In genomic region chr12:89671469-89671868, GRCh38 we compare ENCODE assay signal across 12 cellular contexts. TPM values are rescaled to one million over a fixed set of nuclear protein-coding genes. Genes with fewer than 3 reads are reported as not detected.
DNase-seq lines count a peak whose midpoint lies in the region; ATAC-seq and TF ChIP-seq lines count a peak whose summit lies in the region.
"Had no signal": no experiment of that assay in that cellular context is flagged by ENCODE, and none has a peak within 500 bp of the region (broad histone marks: within the 10 kb centered on the region; RNA-seq: fewer than 3 reads in every experiment).

No MANE protein-coding gene starts in this region.

- no peaks in the 10 kb centered on the region for H3K4me1 ChIP-seq in fibroblast of lung (ENCODE audit: control insufficient read depth, extremely low read depth, insufficient read depth, low read length)
- peaks cover 2% of the 10 kb centered on the region for H3K4me1 ChIP-seq in body of pancreas

- H3K9me3 Mint-ChIP-seq in activated T-cell treated with anti-CD3 and anti-CD28 coated beads, Interleukin-2, amount 50 U/mL, for 24 hours = no peaks in the 10 kb centered on the region
- H3K9me3 Mint-ChIP-seq: activated T-cell treated with anti-CD3 and anti-CD28 coated beads, Interleukin-2, amount 50 U/mL, for 72 hours had no signal

- TF ChIP-seq CTCF in fibroblast of lung (conservative IDR thresholded peaks at IDR 0.05 in 1 of 2, IDR thresholded peaks at IDR 0.05 in 1 of 2; ENCODE audit: low read depth in 1 of 2, low read length in 2 of 2) (no peak), body of pancreas (IDR thresholded peaks at IDR 0.05) (no peak)

- H3K9ac ChIP-seq in fibroblast of lung (ENCODE audit: insufficient read depth, low read length) = no peak overlapping the region

- H3K36me3 Mint-ChIP-seq in activated T-cell treated with anti-CD3 and anti-CD28 coated beads, Interleukin-2, amount 50 U/mL, for 24 hours (ENCODE audit: low read depth) = peaks cover 18% of the 10 kb centered on the region

- TF ChIP-seq POLR2A in body of pancreas (IDR thresholded peaks at IDR 0.05) = no peak

- H3K4me2 ChIP-seq in fibroblast of lung (ENCODE audit: extremely low read depth, insufficient read depth, low read length) = no peak overlapping the region

- H3K27me3 ChIP-seq in fibroblast of lung (ENCODE audit: control insufficient read depth, insufficient read depth, low read length) (no peaks in the 10 kb centered on the region), body of pancreas (no peaks in the 10 kb centered on the region)
- H3K27me3 ChIP-seq: heart right ventricle had no signal

- no peaks in the 10 kb centered on the region for H3K27me3 Mint-ChIP-seq in activated T-cell treated with anti-CD3 and anti-CD28 coated beads, Interleukin-2, amount 50 U/mL, for 24 hours

- WGBS in body of pancreas, 2 donors = 84 to 88% methylated on average over 4 of the region's 4 CpGs

- intact Hi-C loops in left ventricle myocardium superior (cut with micrococcal nuclease) = no loop called here
- intact Hi-C loops in body of pancreas (cut with DNase I) = no loop called here

- no peak overlapping the region for H2AFZ ChIP-seq in fibroblast of lung (ENCODE audit: low read length)

- H3K4me3 ChIP-seq in fibroblast of lung (replicated peaks in 1 of 4; ENCODE audit: control extremely low read depth in 1 of 4, insufficient read depth in 1 of 4, low read depth in 3 of 4, low read length in 4 of 4) (no peak overlapping the region), body of pancreas (no peak overlapping the region)
- H3K4me3 ChIP-seq: heart right ventricle had no signal

- no peak for DNase-seq in activated T-cell treated with anti-CD3 and anti-CD28 coated beads, Interleukin-2, amount 50 U/mL, for 24 hours
- no peak for DNase-seq in activated T-cell treated with anti-CD3 and anti-CD28 coated beads, Interleukin-2, amount 50 U/mL, for 1 hour
- DNase-seq in NCI-H226 (peak; percentile 90), fibroblast of lung (ENCODE audit: low read depth in 2 of 2) (peak; percentile 27 to 91), left ventricle myocardium superior (no peak), body of pancreas (no peak), activated T-cell treated with anti-CD3 and anti-CD28 coated beads for 4 hours (no peak)
- DNase-seq: heart right ventricle, NCI-H510A treated with DMSO at 0.1 percent for 48 hours, small intestine had no signal

- no peaks in the 10 kb centered on the region for H4K20me1 ChIP-seq in fibroblast of lung (ENCODE audit: control insufficient read depth, extremely low read depth, insufficient read depth, low read length)

- ATAC-seq in left ventricle myocardium superior = no peak
- no peak for ATAC-seq in body of pancreas
- no peak for ATAC-seq in GM19035 (IDR thresholded peaks at IDR 0.05; ENCODE audit: unreplicated experiment)
- ATAC-seq: heart right ventricle had no signal

- no peak overlapping the region for H3K4me3 Mint-ChIP-seq in activated T-cell treated with anti-CD3 and anti-CD28 coated beads, Interleukin-2, amount 50 U/mL, for 24 hours

- H3K79me2 ChIP-seq in fibroblast of lung (ENCODE audit: control insufficient read depth, insufficient read depth, low read length) = peaks cover 91% of the 10 kb centered on the region

- peak overlapping the region; percentile 35 for H3K27ac Mint-ChIP-seq in activated T-cell treated with anti-CD3 and anti-CD28 coated beads, Interleukin-2, amount 50 U/mL, for 24 hours

- H3K36me3 ChIP-seq in fibroblast of lung (ENCODE audit: control insufficient read depth, insufficient read depth, low read length) (no peaks in the 10 kb centered on the region), body of pancreas (replicated peaks in 1 of 2; ENCODE audit: insufficient read depth in 1 of 2, low read depth in 2 of 2) (no peaks in the 10 kb centered on the region)
- H3K36me3 ChIP-seq: heart right ventricle had no signal

- H3K9me3 ChIP-seq in fibroblast of lung (ENCODE audit: control insufficient read depth, insufficient read depth, low read depth, low read length) (no peaks in the 10 kb centered on the region), body of pancreas (no peaks in the 10 kb centered on the region)
- H3K9me3 ChIP-seq: heart right ventricle had no signal

- H3K4me1 Mint-ChIP-seq in activated T-cell treated with anti-CD3 and anti-CD28 coated beads, Interleukin-2, amount 50 U/mL, for 24 hours (ENCODE audit: low read depth) = peaks cover 86% of the 10 kb centered on the region

- H3K27ac ChIP-seq in fibroblast of lung (ENCODE audit: insufficient read depth, low read length) = no peak overlapping the region
- no peak overlapping the region for H3K27ac ChIP-seq in body of pancreas
- H3K27ac ChIP-seq: heart right ventricle had no signal

RNA-seq across cellular contexts. Expression of gene ATP2B1, which starts 37.2 kb away (rescaled TPM):
- total RNA-seq in fibroblast of lung (101 and 141 TPM in 2 replicates), left ventricle myocardium superior (11.9 TPM), body of pancreas (10 to 100 TPM; 17.1 to 37.9 TPM)
- 43.0 and 64.3 TPM in 2 replicates for polyA plus RNA-seq in fibroblast of lung
- polyA plus RNA-seq in fibroblast of lung (2012) = 39.8 and 57.0 TPM in 2 replicates
- 7.4 and 17.9 TPM in 2 replicates for polyA minus RNA-seq in fibroblast of lung (ENCODE audit: low replicate concordance)

Comparison
In these comparisons a context has a peak if more than half of its experiments do, and no peak if none do; other contexts are left out.
1. DNase-seq: peak in NCI-H226 (single experiment) and fibroblast of lung (2 of 2); none in activated T-cell treated with anti-CD3 and anti-CD28 coated beads, Interleukin-2, amount 50 U/mL, for 24 hours (single experiment), activated T-cell treated with anti-CD3 and anti-CD28 coated beads, Interleukin-2, amount 50 U/mL, for 1 hour (single experiment), left ventricle myocardium superior (single experiment), body of pancreas (0 of 4) and activated T-cell treated with anti-CD3 and anti-CD28 coated beads for 4 hours (single experiment).